9 cellular contexts compared by ENCODE assay signal in the genomic region with DNA sequence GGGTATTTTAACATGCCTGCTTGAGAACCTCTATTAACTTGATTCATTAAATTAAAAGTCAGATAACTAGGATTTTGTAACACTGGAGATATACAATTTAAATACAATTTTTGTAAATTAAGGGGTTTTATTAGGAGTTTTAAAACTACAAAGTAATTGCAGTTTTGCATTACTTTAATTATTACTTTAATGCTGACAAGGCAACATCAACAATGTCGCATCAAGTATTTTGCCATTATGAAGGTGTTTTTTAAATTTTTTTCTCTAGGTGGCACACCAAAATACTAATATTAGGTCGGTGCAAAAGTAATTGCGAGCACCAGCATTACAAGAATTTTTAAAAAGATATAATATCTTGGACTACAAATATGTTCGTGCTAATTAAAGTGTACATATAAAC.
"Had no signal": no experiment of that assay in that cellular context is flagged by ENCODE, and none has a peak within 500 bp of the region (broad histone marks: within the 10 kb centered on the region; RNA-seq: fewer than 3 reads in every experiment).

No MANE protein-coding gene starts in this region.

- FAIRE-seq: H1, H54, HTR-8/SVneo had no signal

- H2AFZ ChIP-seq: GM23248 had no signal

- H3K4me1 Mint-ChIP-seq: H9 had no signal

- H3K4me3 ChIP-seq: GM23248 had no signal

- H3K9ac ChIP-seq: GM23248, KMS-11 had no signal

- H3K4me2 ChIP-seq: KMS-11 had no signal

- DNase-seq: GM23248, H9, HCEC 1CT, Karpas-422, KBM-7 had no signal

- H3K4me3 Mint-ChIP-seq: H9 had no signal

- H3K9me3 Mint-ChIP-seq: H9 had no signal

- H3K27ac ChIP-seq: GM23248, KMS-11 had no signal

- H3K27ac Mint-ChIP-seq: H9 had no signal
